24 cellular contexts compared by ENCODE assay signal in genomic region chr6:42124223-42124836, GRCh38. TPM values are rescaled to one million over a fixed set of nuclear protein-coding genes. Genes with fewer than 3 reads are reported as not detected.
DNase-seq lines count a peak whose midpoint lies in the region; ATAC-seq and TF ChIP-seq lines count a peak whose summit lies in the region.
"Had no signal": no experiment of that assay in that cellular context is flagged by ENCODE, and none has a peak within 500 bp of the region (broad histone marks: within the 10 kb centered on the region; RNA-seq: fewer than 3 reads in every experiment).

No MANE protein-coding gene starts in this region.

- H3K4me3 ChIP-seq in cardiac muscle cell = no peak overlapping the region
- H3K4me3 ChIP-seq in upper lobe of right lung = no peak overlapping the region
- H3K4me3 ChIP-seq: uterus had no signal

- H3K9me3 Mint-ChIP-seq in nephron progenitor cell = no peaks in the 10 kb centered on the region
- H3K9me3 Mint-ChIP-seq: activated B cell treated with CpG ODN at 0.5 μM for 24 hours; activated CD8-positive, alpha-beta T cell treated with anti-CD3 and anti-CD28 coated beads for 36 hours; activated naive CD4-positive, alpha-beta T cell treated with anti-CD3 and anti-CD28 coated beads, Interleukin-2, amount 50 U/mL, for 72 hours; activated T-cell treated with anti-CD3 and anti-CD28 coated beads, Interleukin-2, amount 50 U/mL, for 4 hours; brain; HFFc6; naive B cell; T-helper 2 cell treated with Interferon-gamma antibody and Interleukin-4, amounts not matched to agents 5 μg/mL and 100 μg/mL, for 36 hours had no signal

- peaks cover 12% of the 10 kb centered on the region for H3K4me1 ChIP-seq in cardiac muscle cell (ENCODE audit: low read depth)
- H3K4me1 ChIP-seq in upper lobe of right lung = peaks cover 12% of the 10 kb centered on the region
- H3K4me1 ChIP-seq: uterus had no signal

- CTCF ChIA-PET in RWPE1 (lab: Yijun Ruan, JAX) = interaction anchor here (0.5 kb wide), 1 partner anchor 14 kb away, joined by 4 read pairs; no protein-coding TSS in a partner anchor

- H3K36me3 ChIP-seq in cardiac muscle cell (no peaks in the 10 kb centered on the region), upper lobe of right lung (peaks cover 5% of the 10 kb centered on the region)
- H3K36me3 ChIP-seq: uterus had no signal

- H3K27ac Mint-ChIP-seq in nephron progenitor cell = peak overlapping the region; percentile 71
- H3K27ac Mint-ChIP-seq: activated B cell treated with CpG ODN at 0.5 μM for 24 hours; activated CD8-positive, alpha-beta T cell treated with anti-CD3 and anti-CD28 coated beads for 36 hours; brain; HFFc6; T-helper 2 cell treated with Interferon-gamma antibody and Interleukin-4, amounts not matched to agents 5 μg/mL and 100 μg/mL, for 36 hours had no signal

- H3K27ac ChIP-seq in RWPE1 (peak overlapping the region; percentile 95), cardiac muscle cell (peak overlapping the region; percentile 30), upper lobe of right lung (no peak overlapping the region)
- H3K27ac ChIP-seq: uterus had no signal

- no peak for TF ChIP-seq CTCF in RWPE1 (conservative IDR thresholded peaks at IDR 0.05; ENCODE audit: low read depth)
- TF ChIP-seq CTCF in cardiac muscle cell (IDR thresholded peaks at IDR 0.05; ENCODE audit: low read depth, low read length) = no peak
- TF ChIP-seq CTCF in nephron progenitor cell (IDR thresholded peaks at IDR 0.05) = no peak
- no peak for TF ChIP-seq CTCF in upper lobe of right lung (IDR thresholded peaks at IDR 0.05)

- DNase-seq in RWPE1 (ENCODE audit: low spot score) (no peak), cardiac muscle cell (ENCODE audit: low read depth in 1 of 2, low spot score in 1 of 2) (no peak), nephron progenitor cell (no peak), upper lobe of right lung (no peak), NCI-H1417 treated with DMSO at 0.1 percent for 48 hours (lab: John Stamatoyannopoulos, UW) (no peak), amniotic stem cell (lab: John Stamatoyannopoulos, UW) (no peak)
- DNase-seq: activated B cell treated with CpG ODN at 0.5 μM for 24 hours; activated CD8-positive, alpha-beta T cell treated with anti-CD3 and anti-CD28 coated beads for 36 hours; activated T-cell treated with anti-CD3 and anti-CD28 coated beads, Interleukin-2, amount 50 U/mL, for 4 hours; COR-L47; HFFc6; naive B cell; NCI-H1417; NCI-H2171; stimulated activated CD4-positive, alpha-beta T cell treated with anti-CD3 and anti-CD28 coated beads, Interleukin-12 subunit alpha, Interleukin-12 subunit beta, amount 100 ng/mL, for 4 hours; stimulated activated naive CD4-positive, alpha-beta T cell; uterus had no signal

- POLR2A ChIA-PET in RWPE1 (lab: Yijun Ruan, JAX; ENCODE audit: low non-redundant PET) = no interaction called here

- H3K4me1 Mint-ChIP-seq in nephron progenitor cell = peaks cover 13% of the 10 kb centered on the region
- H3K4me1 Mint-ChIP-seq: activated B cell treated with CpG ODN at 0.5 μM for 24 hours, brain, naive B cell had no signal

- ATAC-seq in upper lobe of right lung (peak; percentile 36), HG02981 (IDR thresholded peaks at IDR 0.05; ENCODE audit: unreplicated experiment) (no peak)
- ATAC-seq: activated CD8-positive, alpha-beta T cell treated with anti-CD3 and anti-CD28 coated beads for 36 hours; activated naive CD4-positive, alpha-beta T cell treated with anti-CD3 and anti-CD28 coated beads, Interleukin-2, amount 50 U/mL, for 72 hours had no signal

- no peaks in the 10 kb centered on the region for H3K36me3 Mint-ChIP-seq in nephron progenitor cell (ENCODE audit: low read depth)
- H3K36me3 Mint-ChIP-seq: activated naive CD4-positive, alpha-beta T cell treated with anti-CD3 and anti-CD28 coated beads, Interleukin-2, amount 50 U/mL, for 72 hours; brain; naive B cell had no signal

- no peak overlapping the region for H3K4me3 Mint-ChIP-seq in nephron progenitor cell
- H3K4me3 Mint-ChIP-seq: activated B cell treated with CpG ODN at 0.5 μM for 24 hours; activated CD8-positive, alpha-beta T cell treated with anti-CD3 and anti-CD28 coated beads for 36 hours; activated T-cell treated with anti-CD3 and anti-CD28 coated beads, Interleukin-2, amount 50 U/mL, for 4 hours; brain; HFFc6; naive B cell; T-helper 2 cell treated with Interferon-gamma antibody and Interleukin-4, amounts not matched to agents 5 μg/mL and 100 μg/mL, for 36 hours had no signal

- intact Hi-C loops in upper lobe of right lung (cut with DNase I) = no loop called here

- no peaks in the 10 kb centered on the region for H3K9me3 ChIP-seq in cardiac muscle cell (ENCODE audit: low read depth)
- H3K9me3 ChIP-seq in upper lobe of right lung = no peaks in the 10 kb centered on the region
- H3K9me3 ChIP-seq: uterus had no signal

- H3K27me3 Mint-ChIP-seq in nephron progenitor cell (ENCODE audit: low read depth, poor library complexity) = peaks cover 3% of the 10 kb centered on the region
- H3K27me3 Mint-ChIP-seq: activated B cell treated with CpG ODN at 0.5 μM for 24 hours; activated CD8-positive, alpha-beta T cell treated with anti-CD3 and anti-CD28 coated beads for 36 hours; brain had no signal

- no peaks in the 10 kb centered on the region for H3K27me3 ChIP-seq in cardiac muscle cell
- H3K27me3 ChIP-seq in upper lobe of right lung = no peaks in the 10 kb centered on the region
- H3K27me3 ChIP-seq: uterus had no signal

RNA-seq across cellular contexts. Expression of gene C6orf132, which starts 18.1 kb away (rescaled TPM):
- total RNA-seq in cardiac muscle cell = 1.7 and 2.7 TPM in 2 replicates
- polyA plus RNA-seq in cardiac muscle cell = 0.49 and 0.56 TPM in 2 replicates
- 11.5 TPM for total RNA-seq in upper lobe of right lung
- total RNA-seq: activated B cell treated with CpG ODN at 0.5 μM for 24 hours, SK-MEL-5 had no signal

RNA-seq across cellular contexts. Expression of gene GUCA1A, which starts 48.8 kb away (rescaled TPM):
- total RNA-seq in cardiac muscle cell (0.25 and 0.63 TPM in 2 replicates), upper lobe of right lung (not detected)
- polyA plus RNA-seq in cardiac muscle cell = 0.75 and 1.1 TPM in 2 replicates
- total RNA-seq: activated B cell treated with CpG ODN at 0.5 μM for 24 hours; activated T-cell treated with anti-CD3 and anti-CD28 coated beads, Interleukin-2, amount 50 U/mL, for 4 hours; HFFc6; liver; posterior vena cava; SK-MEL-5 had no signal
- polyA plus RNA-seq: liver had no signal
